ENCODE assay signal across 31 cellular contexts in genomic region chr2:126419403-126419802, GRCh38.
"Had no signal": no experiment of that assay in that cellular context is flagged by ENCODE, and none has a peak within 500 bp of the region (broad histone marks: within the 10 kb centered on the region; RNA-seq: fewer than 3 reads in every experiment).

No MANE protein-coding gene starts in this region.

- H3K4me2 ChIP-seq: neural progenitor cell, smooth muscle cell had no signal

- H3K27ac Mint-ChIP-seq: natural killer cell; nephron; neural progenitor cell; progenitor cell of endocrine pancreas; stimulated activated memory B cell treated with anti-CD40 and anti-IgM and Interleukin-4, amounts not matched to agents 10 μg/mL and 1 μg/mL and 100 μg/mL, for 72 hours; stimulated activated naive CD8-positive, alpha-beta T cell treated with anti-CD3 and anti-CD28 coated beads, Interleukin-15, amount 100 ng/mL, for 72 hours; type B pancreatic cell had no signal

- H3K27me3 ChIP-seq: neural progenitor cell, ovary, spleen, suprapubic skin, testis, tibial artery, transverse colon, upper lobe of right lung, uterus had no signal

- H3K27ac ChIP-seq: neural progenitor cell, ovary, parathyroid adenoma, psoas muscle, skin epidermis, spleen, suprapubic skin, testis, tibial artery, transverse colon, upper lobe of right lung, uterus had no signal

- H3K36me3 ChIP-seq: neural progenitor cell, ovary, spleen, suprapubic skin, tibial artery, transverse colon, upper lobe of right lung, uterus had no signal

- H3K36me3 Mint-ChIP-seq: natural killer cell; stimulated activated memory B cell treated with anti-CD40 and anti-IgM and Interleukin-4, amounts not matched to agents 10 μg/mL and 1 μg/mL and 100 μg/mL, for 72 hours had no signal

- H2AFZ ChIP-seq: neural progenitor cell, parathyroid adenoma had no signal

- H3K4me3 ChIP-seq: neural progenitor cell, ovary, psoas muscle, skin epidermis, smooth muscle cell, spleen, suprapubic skin, testis, tibial artery, transverse colon, upper lobe of right lung, uterus had no signal

- H3K79me2 ChIP-seq: parathyroid adenoma had no signal

- H3K27me3 Mint-ChIP-seq: stimulated activated memory B cell treated with anti-CD40 and anti-IgM and Interleukin-4, amounts not matched to agents 10 μg/mL and 1 μg/mL and 100 μg/mL, for 72 hours; type B pancreatic cell had no signal

- H3K4me1 ChIP-seq: neural progenitor cell, parathyroid adenoma, psoas muscle, spleen, suprapubic skin, testis, tibial artery, transverse colon, upper lobe of right lung, uterus had no signal

- DNase-seq: natural killer cell; occipital lobe; ovary; posterior cingulate gyrus; psoas muscle; right cardiac atrium; spleen; stimulated activated CD4-positive, alpha-beta T cell treated with anti-CD3 and anti-CD28 coated beads, Interleukin-12 subunit alpha, Interleukin-12 subunit beta, amount 100 ng/mL, for 4 hours; stimulated activated CD4-positive, alpha-beta T cell treated with anti-CD3 and anti-CD28 coated beads, Interleukin-1b, Interleukin-23, amount 100 ng/mL, for 48 hours; stimulated activated CD4-positive, alpha-beta T cell treated with anti-CD3 and anti-CD28 coated beads, Interleukin-4, amount 100 ng/mL, for 1 hour; stimulated activated CD4-positive, alpha-beta T cell treated with anti-CD3 and anti-CD28 coated beads, Interleukin-4, amount 100 ng/mL, for 4 hours; stimulated activated CD8-positive, alpha-beta memory T cell treated with anti-CD3 and anti-CD28 coated beads, Interleukin-4, amount 100 ng/mL, for 48 hours; stimulated activated naive CD4-positive, alpha-beta T cell; stimulated activated naive CD8-positive, alpha-beta T cell treated with anti-CD3 and anti-CD28 coated beads, Interleukin-15, amount 100 ng/mL, for 72 hours; stimulated activated naive CD8-positive, alpha-beta T cell treated with anti-CD3 and anti-CD28 coated beads, Interleukin-15, Interleukin-2, amounts not matched to agents 100 U/mL and 50 U/mL, for 24 hours; substantia nigra; testis; tibial artery; transverse colon; upper lobe of right lung; uterus had no signal

- H3K9me3 ChIP-seq: ovary, testis, upper lobe of right lung, uterus had no signal

- H3K4me1 Mint-ChIP-seq: natural killer cell; nephron; neural progenitor cell; stimulated activated memory B cell treated with anti-CD40 and anti-IgM and Interleukin-4, amounts not matched to agents 10 μg/mL and 1 μg/mL and 100 μg/mL, for 72 hours; stimulated activated naive CD8-positive, alpha-beta T cell treated with anti-CD3 and anti-CD28 coated beads, Interleukin-15, amount 100 ng/mL, for 72 hours had no signal

- H3K4me3 Mint-ChIP-seq: natural killer cell; nephron; neural progenitor cell; stimulated activated memory B cell treated with anti-CD40 and anti-IgM and Interleukin-4, amounts not matched to agents 10 μg/mL and 1 μg/mL and 100 μg/mL, for 72 hours; stimulated activated naive CD8-positive, alpha-beta T cell treated with anti-CD3 and anti-CD28 coated beads, Interleukin-15, amount 100 ng/mL, for 72 hours; type B pancreatic cell had no signal

- ATAC-seq: natural killer cell; psoas muscle; right cardiac atrium; sciatic nerve; stimulated activated memory B cell treated with anti-CD40 and anti-IgM and Interleukin-4, amounts not matched to agents 10 μg/mL and 1 μg/mL and 100 μg/mL, for 72 hours; stimulated activated naive CD8-positive, alpha-beta T cell treated with anti-CD3 and anti-CD28 coated beads, Interleukin-15, amount 100 ng/mL, for 72 hours; stimulated activated naive CD8-positive, alpha-beta T cell treated with anti-CD3 and anti-CD28 coated beads, Interleukin-15, Interleukin-2, amounts not matched to agents 100 U/mL and 50 U/mL, for 24 hours; upper lobe of right lung had no signal

- H3K9ac ChIP-seq: neural progenitor cell, parathyroid adenoma had no signal
